ENCODE assay signal across 9 cellular contexts in the genomic region with DNA sequence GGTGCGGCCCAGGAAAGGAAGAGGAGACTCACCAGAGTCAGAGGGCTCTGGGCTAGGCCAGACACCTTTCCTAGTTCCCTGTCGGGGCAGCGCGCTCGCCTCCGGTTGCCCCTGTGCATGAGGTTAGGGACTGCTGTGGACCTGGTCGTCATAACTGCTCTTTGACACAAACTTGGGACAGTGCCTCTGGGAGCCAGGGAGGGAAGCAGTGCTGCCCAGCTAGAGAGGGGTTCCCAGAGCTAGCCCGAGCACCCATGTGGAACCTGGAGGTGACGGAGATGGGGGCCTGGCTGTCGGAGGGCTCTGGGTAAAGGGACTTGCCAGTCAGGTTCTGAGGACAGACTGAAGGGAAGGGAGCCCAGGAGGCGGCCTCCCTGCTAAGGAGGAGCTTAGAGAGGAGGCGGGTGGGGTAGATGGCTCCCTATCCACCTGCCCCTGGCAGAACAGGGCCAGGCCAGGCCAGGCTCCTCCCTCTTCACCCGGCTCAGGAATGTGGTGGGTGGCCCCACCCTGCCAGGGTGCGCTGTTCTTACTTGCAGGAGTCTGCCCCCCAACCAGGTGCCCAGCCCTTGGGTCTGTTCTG. TPM values are rescaled to one million over a fixed set of nuclear protein-coding genes. Genes with fewer than 3 reads are reported as not detected.
DNase-seq lines count a peak whose midpoint lies in the region; ATAC-seq and TF ChIP-seq lines count a peak whose summit lies in the region.
"Had no signal": no experiment of that assay in that cellular context is flagged by ENCODE, and none has a peak within 500 bp of the region (broad histone marks: within the 10 kb centered on the region; RNA-seq: fewer than 3 reads in every experiment).

No MANE protein-coding gene starts in this region.

- peak in 1 of 2 donors; percentile 14 for TF ChIP-seq POLR2A in sigmoid colon (IDR thresholded peaks at IDR 0.05)

- peak overlapping the region; percentile 53; the same call in 1 of the 2 replicates for H3K4me2 ChIP-seq in SK-N-SH

- H3K4me3 ChIP-seq in SK-N-SH (ENCODE audit: low read depth in 2 of 2, low read length in 1 of 2): peak overlapping the region; percentile 20 to 37; a peak in 2 of 4 replicates
- H3K4me3 ChIP-seq in iPS-18c (ENCODE audit: insufficient read depth, low read depth, low read length): peak overlapping the region; percentile 46
- H3K4me3 ChIP-seq in sigmoid colon: peak overlapping the region in 3 of 4 donors; percentile 27 to 32 (median 29)

- H2AFZ ChIP-seq in SK-N-SH (ENCODE audit: low read depth): no peak overlapping the region

- CTCF ChIA-PET in SK-N-SH (lab: Yijun Ruan, JAX): interaction anchor here (0.6 to 18.7 kb wide), 20 partner anchors 10 to 1854 kb away, joined by 3 to 474 read pairs (median 5); partner anchors contain the start of genes AGAP3, FASTK, GBX1 and TMUB1
- CTCF ChIA-PET in activated CD8-positive, alpha-beta T cell treated with anti-CD3 and anti-CD28 coated beads, Interleukin-2, amount 10 ng/mL, durations not matched to agents 7 days and 5 days (lab: Charles Lee): interaction anchor here (0.9 to 1.2 kb wide), 3 partner anchors 8 to 128 kb away, joined by 3 to 7 read pairs (median 3); no protein-coding TSS in a partner anchor

- H3K9ac ChIP-seq in SK-N-SH: no peak overlapping the region; the same call in 1 of the 2 replicates

- no peak for TF ChIP-seq RAD21 in SK-N-SH (IDR thresholded peaks at IDR 0.05; ENCODE audit: low read length)

- TF ChIP-seq CTCF in SK-N-SH (IDR thresholded peaks at IDR 0.05) (no peak), sigmoid colon (IDR thresholded peaks at IDR 0.05) (no peak)

- peaks cover 62% of the 10 kb centered on the region for H4K20me1 ChIP-seq in SK-N-SH (ENCODE audit: insufficient read depth)

- peak overlapping the region; percentile 49 for H3K4me3 Mint-ChIP-seq in activated CD8-positive, alpha-beta T cell treated with anti-CD3 and anti-CD28 coated beads, Interleukin-2, amount 10 ng/mL, durations not matched to agents 7 days and 5 days

- intact Hi-C loops in sigmoid colon (cut with DNase I): no loop called here

- peak overlapping the region in 1 of 2 experiments; percentile 18; a peak in 1 of 4 replicates for H3K27ac ChIP-seq in SK-N-SH (ENCODE audit: low read depth in 2 of 2, low read length in 1 of 2)
- no peak overlapping the region for H3K27ac ChIP-seq in sigmoid colon

- H3K9me2 ChIP-seq in SK-N-SH: no peaks in the 10 kb centered on the region

- peaks cover 20% of the 10 kb centered on the region for H3K27me3 Mint-ChIP-seq in activated CD8-positive, alpha-beta T cell treated with anti-CD3 and anti-CD28 coated beads, Interleukin-2, amount 10 ng/mL, durations not matched to agents 7 days and 5 days (ENCODE audit: low read depth)

- peaks cover 24 to 35% of the 10 kb centered on the region in 2 experiments for H3K4me1 ChIP-seq in SK-N-SH (ENCODE audit: control insufficient read depth in 1 of 2, insufficient read depth in 2 of 2, low read depth in 1 of 2, low read length in 1 of 2)
- peaks cover 0 to 34% (median 32%) of the 10 kb centered on the region in 4 donors for H3K4me1 ChIP-seq in sigmoid colon

- H3K9me3 ChIP-seq in SK-N-SH: no peaks in the 10 kb centered on the region
- no peaks in the 10 kb centered on the region for H3K9me3 ChIP-seq in iPS-18c (ENCODE audit: control insufficient read depth, insufficient read depth, low read length)
- no peaks in the 10 kb centered on the region for H3K9me3 ChIP-seq in sigmoid colon

- DNase-seq in SK-N-SH (peak; percentile 49), sigmoid colon (no peak), NCI-H1105 treated with DMSO at 0.1 percent for 48 hours (lab: John Stamatoyannopoulos, UW) (no peak), NCI-H2227 treated with DMSO at 0.1 percent for 48 hours (lab: John Stamatoyannopoulos, UW) (no peak)
- DNase-seq in activated CD8-positive, alpha-beta T cell treated with anti-CD3 and anti-CD28 coated beads, Interleukin-2, amount 10 ng/mL, durations not matched to agents 7 days and 5 days: no peak
- DNase-seq: NK-92 treated with Interleukin-12 subunit alpha and Interleukin-12 subunit beta, amount 100 ng/mL, for 24 hours had no signal

- H3K27me3 ChIP-seq in SK-N-SH (ENCODE audit: insufficient read depth) (no peaks in the 10 kb centered on the region), sigmoid colon (no peaks in the 10 kb centered on the region)

- H3K9me3 Mint-ChIP-seq in activated CD8-positive, alpha-beta T cell treated with anti-CD3 and anti-CD28 coated beads, Interleukin-2, amount 10 ng/mL, durations not matched to agents 7 days and 5 days (ENCODE audit: insufficient read depth): no peaks in the 10 kb centered on the region

- ATAC-seq in SK-N-SH treated with all-trans-retinoic acid at 6 μM for 48 hours: no peak
- no peak for ATAC-seq in activated CD8-positive, alpha-beta T cell treated with anti-CD3 and anti-CD28 coated beads, Interleukin-2, amount 10 ng/mL, durations not matched to agents 7 days and 5 days
- no peak for ATAC-seq in GM18909 (IDR thresholded peaks at IDR 0.05; ENCODE audit: poor library complexity, unreplicated experiment)

- peaks cover 5% of the 10 kb centered on the region for H3K4me1 Mint-ChIP-seq in activated CD8-positive, alpha-beta T cell treated with anti-CD3 and anti-CD28 coated beads, Interleukin-2, amount 10 ng/mL, durations not matched to agents 7 days and 5 days (ENCODE audit: low read depth)

- peaks cover 56% of the 10 kb centered on the region for H3K79me2 ChIP-seq in SK-N-SH (ENCODE audit: insufficient read depth)

- TF ChIP-seq EP300 in SK-N-SH (IDR thresholded peaks at IDR 0.05; ENCODE audit: borderline replicate concordance in 1 of 2, low read depth in 1 of 2, low read length in 1 of 2) (no peak), sigmoid colon (IDR thresholded peaks at IDR 0.05) (no peak)

- H3F3A ChIP-seq in SK-N-SH (replicated peaks; ENCODE audit: insufficient read depth): peaks cover 26% of the 10 kb centered on the region

- H3K27ac Mint-ChIP-seq in activated CD8-positive, alpha-beta T cell treated with anti-CD3 and anti-CD28 coated beads, Interleukin-2, amount 10 ng/mL, durations not matched to agents 7 days and 5 days: no peak overlapping the region

- WGBS in SK-N-SH (ENCODE audit: low lambda C conversion rate): 87% methylated on average over 10 of the region's 14 CpGs
- WGBS in sigmoid colon, 2 donors: 50 to 76% methylated on average over 14 of the region's 14 CpGs

- H3K36me3 ChIP-seq in SK-N-SH (replicated peaks in 1 of 2; ENCODE audit: control insufficient read depth in 1 of 2, insufficient read depth in 2 of 2, low read length in 1 of 2) (peaks cover 13 to 35% of the 10 kb centered on the region in 2 experiments), sigmoid colon (peaks cover 11 to 37% (median 28%) of the 10 kb centered on the region in 4 donors)

- H3K36me3 Mint-ChIP-seq in activated CD8-positive, alpha-beta T cell treated with anti-CD3 and anti-CD28 coated beads, Interleukin-2, amount 10 ng/mL, durations not matched to agents 7 days and 5 days (ENCODE audit: low read depth): no peaks in the 10 kb centered on the region

- POLR2A ChIA-PET in SK-N-SH (lab: Yijun Ruan, JAX): no interaction called here
- POLR2A ChIA-PET in activated CD8-positive, alpha-beta T cell treated with anti-CD3 and anti-CD28 coated beads, Interleukin-2, amount 10 ng/mL, durations not matched to agents 7 days and 5 days (lab: Charles Lee): interaction anchor here (0.5 to 1.2 kb wide), 2 partner anchors 28 to 40 kb away, joined by 3 read pairs; no protein-coding TSS in a partner anchor

TF ChIP-seq in SK-N-SH treated with all-trans-retinoic acid at 6 μM for 48 hours, 23 proteins besides CTCF, POLR2A, EP300 and RAD21 (continues in another document):
- TF ChIP-seq ZNF8 (CRISPR knock-in tag; IDR thresholded peaks at IDR 0.05): no peak
- no peak for TF ChIP-seq ZNF70 (CRISPR knock-in tag; IDR thresholded peaks at IDR 0.05)
- no peak for TF ChIP-seq ISL1 (CRISPR knock-in tag; IDR thresholded peaks at IDR 0.05)

RNA-seq across cellular contexts. Expression of gene AGAP3, which starts 29.7 kb away (rescaled TPM):
- polyA plus RNA-seq in SK-N-SH (2012; rRNA removed) (108 and 126 TPM in 2 replicates), sigmoid colon (10 to 100 TPM; 27.7 to 42.3 (median 33.6) TPM)
- 61.7 and 84.8 TPM in 2 replicates for polyA plus RNA-seq in SK-N-SH (2012; cell fraction: cytosol; rRNA removed)
- 361 and 701 TPM in 2 replicates for polyA plus RNA-seq in SK-N-SH (2012; cell fraction: nucleus; rRNA removed)
- 10 to 100 TPM; 12.1 to 12.6 TPM for total RNA-seq in activated CD8-positive, alpha-beta T cell treated with anti-CD3 and anti-CD28 coated beads, Interleukin-2, amount 10 ng/mL, durations not matched to agents 7 days and 5 days
- 10 to 100 TPM; 34.2 to 89.7 (median 40.9) TPM for total RNA-seq in sigmoid colon

RNA-seq across cellular contexts. Expression of gene TMUB1, which starts 32.6 kb away (rescaled TPM):
- polyA plus RNA-seq in SK-N-SH (2012; rRNA removed) (37.8 and 60.6 TPM in 2 replicates), sigmoid colon (10 to 100 TPM; 45.0 to 74.6 (median 47.4) TPM)
- 21.7 and 37.0 TPM in 2 replicates for polyA plus RNA-seq in SK-N-SH (2012; cell fraction: cytosol; rRNA removed)
- polyA plus RNA-seq in SK-N-SH (2012; cell fraction: nucleus; rRNA removed): 58.0 and 66.2 TPM in 2 replicates
- 10 to 100 TPM; 76.7 to 82.6 TPM for total RNA-seq in activated CD8-positive, alpha-beta T cell treated with anti-CD3 and anti-CD28 coated beads, Interleukin-2, amount 10 ng/mL, durations not matched to agents 7 days and 5 days
- total RNA-seq in sigmoid colon: 10 to 100 TPM; 33.4 to 48.9 (median 41.9) TPM

RNA-seq across cellular contexts. Expression of gene FASTK, which starts 35.3 kb away (rescaled TPM):
- 125 and 148 TPM in 2 replicates for polyA plus RNA-seq in SK-N-SH (2012; rRNA removed)
- polyA plus RNA-seq in SK-N-SH (2012; cell fraction: cytosol; rRNA removed): 34.4 and 60.5 TPM in 2 replicates
- polyA plus RNA-seq in SK-N-SH (2012; cell fraction: nucleus; rRNA removed): 699 and 1,159 TPM in 2 replicates
- 10 to 100 TPM; 81.8 to 88.1 TPM for total RNA-seq in activated CD8-positive, alpha-beta T cell treated with anti-CD3 and anti-CD28 coated beads, Interleukin-2, amount 10 ng/mL, durations not matched to agents 7 days and 5 days
- total RNA-seq in sigmoid colon: 10 to 100 TPM; 61.5 to 80.0 (median 69.9) TPM
- polyA plus RNA-seq in sigmoid colon: 100 to 1,000 TPM in 1 of 3 donors, 10 to 100 TPM in 2; 61.3 to 124 (median 65.0) TPM

RNA-seq across cellular contexts. Expression of gene GBX1, which starts 51.6 kb away (rescaled TPM):
- not detected in 2 replicates for polyA plus RNA-seq in SK-N-SH (2012; rRNA removed)
- not detected in 2 replicates for polyA plus RNA-seq in SK-N-SH (2012; cell fraction: cytosol; rRNA removed)
- polyA plus RNA-seq in SK-N-SH (2012; cell fraction: nucleus; rRNA removed): not detected in 2 replicates
- not detected for total RNA-seq in activated CD8-positive, alpha-beta T cell treated with anti-CD3 and anti-CD28 coated beads, Interleukin-2, amount 10 ng/mL, durations not matched to agents 7 days and 5 days
- total RNA-seq in sigmoid colon: not detected
- polyA plus RNA-seq in sigmoid colon: not detected

RNA-seq across cellular contexts. Expression of gene SLC4A2, which starts 56.5 kb away (rescaled TPM):
- 123 and 167 TPM in 2 replicates for polyA plus RNA-seq in SK-N-SH (2012; rRNA removed)
- polyA plus RNA-seq in SK-N-SH (2012; cell fraction: cytosol; rRNA removed): 60.6 and 67.2 TPM in 2 replicates
- 478 and 1,049 TPM in 2 replicates for polyA plus RNA-seq in SK-N-SH (2012; cell fraction: nucleus; rRNA removed)
- total RNA-seq in activated CD8-positive, alpha-beta T cell treated with anti-CD3 and anti-CD28 coated beads, Interleukin-2, amount 10 ng/mL, durations not matched to agents 7 days and 5 days: 100 to 1,000 TPM; 107 to 112 TPM
- total RNA-seq in sigmoid colon: 100 to 1,000 TPM in 1 of 4 donors, 10 to 100 TPM in 3; 56.9 to 124 (median 91.7) TPM
- polyA plus RNA-seq in sigmoid colon: 100 to 1,000 TPM in 1 of 3 donors, 10 to 100 TPM in 2; 12.3 to 114 (median 23.4) TPM
